ENCODE assay signal across 8 cellular contexts in the genomic region with DNA sequence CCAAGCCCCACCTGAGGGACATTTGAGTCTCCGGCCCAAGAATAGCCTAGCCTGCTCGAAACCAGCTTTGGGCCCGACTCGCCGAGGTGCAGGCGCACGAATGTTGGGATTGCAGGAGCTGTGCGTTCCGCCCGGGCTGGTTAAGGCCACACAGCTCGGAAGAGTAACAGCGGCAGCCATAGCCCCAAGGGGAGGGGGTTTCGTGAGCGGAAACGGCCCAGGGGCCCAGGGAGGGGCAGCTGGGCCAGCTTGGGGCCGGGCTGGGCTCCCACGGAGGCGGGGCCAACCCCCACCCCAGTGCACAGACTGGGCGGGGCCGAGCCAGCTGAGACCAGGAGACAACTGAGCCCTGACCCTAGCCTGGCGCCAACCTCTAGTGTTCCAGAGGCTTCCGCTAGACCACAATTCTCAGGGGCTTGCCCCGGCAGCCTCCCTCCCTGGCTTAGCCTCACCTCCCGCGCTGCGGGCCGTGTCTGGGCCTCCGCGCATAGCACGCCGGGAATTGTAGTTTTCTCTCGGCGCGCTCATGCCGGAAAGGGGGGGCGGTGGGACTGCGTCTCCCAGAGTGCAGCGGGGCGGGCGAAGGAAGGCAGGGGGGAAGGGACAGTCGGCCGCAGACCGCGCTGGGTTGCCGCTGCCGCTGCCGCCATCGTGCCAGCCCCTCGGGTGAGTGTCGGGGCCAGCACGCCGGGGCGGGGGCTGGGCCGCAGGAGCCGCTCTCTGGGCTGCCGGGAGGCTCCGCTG. TPM values are rescaled to one million over a fixed set of nuclear protein-coding genes. Genes with fewer than 3 reads are reported as not detected.
DNase-seq lines count a peak whose midpoint lies in the region; ATAC-seq and TF ChIP-seq lines count a peak whose summit lies in the region.

A gene (plus strand): TSS at position 614 of the 744 bp plus-strand sequence. CDS start 18,198 bp downstream, outside the sequence.

- POLR2A ChIA-PET in T-cell (lab: Charles Lee): no interaction called here

- H3K4me1 Mint-ChIP-seq in T-cell: peaks cover 48 to 53% (median 51%) of the 10 kb centered on the region in 3 donors

- intact Hi-C loops in cardiac septum (cut with DNase I) (loop anchor here (2.0 kb wide), 1 partner anchor 16 kb away; no protein-coding TSS in a partner anchor), posterior cingulate gyrus (cut with DNase I) (loop anchor here (5.0 to 10.0 kb wide), 4 partner anchors 48 to 322 kb away; a partner anchor contains a TSS)

- DNase-seq in NCI-H1436 treated with DMSO at 0.1 percent for 48 hours (lab: John Stamatoyannopoulos, UW) (peak; percentile 56), T-cell (peak; percentile 89 to 97 (median 94)), cardiac septum (ENCODE audit: low spot score) (peak; percentile 98), posterior cingulate gyrus (peak; percentile 89 to 99 (median 92)), upper lobe of left lung (peak; percentile 94 to 96)

- H3K4me1 ChIP-seq in upper lobe of left lung: peaks cover 44 to 57% (median 49%) of the 10 kb centered on the region in 4 donors

- ATAC-seq in HG02798 (IDR thresholded peaks at IDR 0.05; ENCODE audit: poor library complexity, unreplicated experiment) (peak; percentile 65), T-cell (replicated peaks in 1 of 4) (peak; percentile 62 to 72 (median 67)), upper lobe of left lung (ENCODE audit: low FRiP score in 2 of 2) (peak; percentile 93 to 94)

- TF ChIP-seq EP300 in upper lobe of left lung (IDR thresholded peaks at IDR 0.05): peak in 1 of 4 donors; percentile 68

- CTCF ChIA-PET in T-cell (lab: Charles Lee): interaction anchor here in 1 of 2 donors (1.4 kb wide), 2 partner anchors 30 to 40 kb away, joined by 4 to 5 read pairs; a partner anchor contains a TSS

- H3K36me3 Mint-ChIP-seq in T-cell: no peaks in the 10 kb centered on the region

- peak in 2 of 4 donors; percentile 5 to 73 for TF ChIP-seq POLR2A in upper lobe of left lung (IDR thresholded peaks at IDR 0.05)

- H3K9me3 Mint-ChIP-seq in T-cell: no peaks in the 10 kb centered on the region

- 0 to 1% (median 0%) methylated on average over 43 to 57 of the region's 57 CpGs for WGBS in adipose tissue, 3 donors
- WGBS in upper lobe of left lung, 2 donors: 0% methylated on average over 1 to 38 of the region's 57 CpGs

- H3K36me3 ChIP-seq in upper lobe of left lung: no peaks in the 10 kb centered on the region

- H3K4me3 Mint-ChIP-seq in T-cell: peak within 1 kb of the TSS; percentile 84 to 97 (median 85)

- H3K27ac Mint-ChIP-seq in T-cell: peak within 1 kb of the TSS; percentile 90 to 92

- H3K27me3 Mint-ChIP-seq in T-cell: no peaks in the 10 kb centered on the region

- H3K27ac ChIP-seq in adipose tissue (ENCODE audit: low read depth, low read length) (no peak within 1 kb of the TSS), upper lobe of left lung (peak within 1 kb of the TSS; percentile 87 to 98 (median 94))

- TF ChIP-seq CTCF in GM12875 (IDR thresholded peaks at IDR 0.05; ENCODE audit: borderline replicate concordance, insufficient read depth, low read depth, low read length) (no peak), upper lobe of left lung (IDR thresholded peaks at IDR 0.05) (peak in 3 of 6 experiments; percentile 1 to 12 (median 4))

- no peaks in the 10 kb centered on the region for H3K9me3 ChIP-seq in upper lobe of left lung

- H3K27me3 ChIP-seq in upper lobe of left lung: no peaks in the 10 kb centered on the region

- H3K4me3 ChIP-seq in GM12875 (ENCODE audit: low read depth, low read length) (peak within 1 kb of the TSS; percentile 80), upper lobe of left lung (peak within 1 kb of the TSS; percentile 73 to 98 (median 97))

RNA-seq across cellular contexts. Expression of the gene that starts here (rescaled TPM):
- total RNA-seq in T-cell (10 to 100 TPM; 37.4 to 55.0 (median 48.3) TPM), cardiac septum (87.1 TPM), upper lobe of left lung (100 to 1,000 TPM in 2 of 6 donors, 10 to 100 TPM in 4; 50.2 to 203 (median 78.3) TPM)
- polyA plus RNA-seq in adipose tissue: 100 to 1,000 TPM in 2 of 3 donors, 10 to 100 TPM in 1; 63.8 to 120 (median 113) TPM
